Comparison of ENCODE assay signal across 8 cellular contexts in genomic region chr14:104826197-104826857, GRCh38. TPM values are rescaled to one million over a fixed set of nuclear protein-coding genes. Genes with fewer than 3 reads are reported as not detected.
A peak's percentile ranks its signal among the peaks of the same experiment; 100 is the strongest.
DNase-seq lines count a peak whose midpoint lies in the region; ATAC-seq and TF ChIP-seq lines count a peak whose summit lies in the region.

No MANE protein-coding gene starts in this region.

- POLR2A ChIA-PET in IMR-90 (lab: Charles Lee; ENCODE audit: unreplicated experiment) = no interaction called here
- POLR2A ChIA-PET in naive thymus-derived CD8-positive, alpha-beta T cell (lab: Charles Lee) = interaction anchor here (0.7 to 2.6 kb wide), 11 partner anchors 25 to 475 kb away, joined by 3 to 21 read pairs (median 5); partner anchors contain the start of genes ADSS1, SIVA1 and ZBTB42

- no peak overlapping the region for H4K91ac ChIP-seq in IMR-90 (ENCODE audit: insufficient read depth, low read depth, low read length)

- peak overlapping the region; percentile 45; the same call in 1 of the 2 replicates for H3K23ac ChIP-seq in IMR-90 (ENCODE audit: low read depth, low read length)

- H3K14ac ChIP-seq in IMR-90 (replicated peaks; ENCODE audit: low read depth, low read length) = 0 out of 2 replicates have a peak overlapping the region, but pooled peaks have one; percentile 28

- H3K4me3 ChIP-seq in IMR-90 (ENCODE audit: insufficient read depth, low read depth, low read length) (peak overlapping the region; percentile 88), Peyer's patch (peak overlapping the region; percentile 43 to 67 (median 60)), fibroblast of mammary gland (ENCODE audit: control insufficient read depth, low read depth, low read length) (peak overlapping the region; percentile 60)

- H2BK5ac ChIP-seq in IMR-90 (ENCODE audit: low read depth, low read length, poor library complexity, severe bottlenecking) = peak overlapping the region; percentile 55

- 0% methylated on average over 36 of the region's 54 CpGs; no CpG with 5 or more reads in 1 of the 2 experiments for WGBS in IMR-90 (ENCODE audit: extremely low coverage in 2 of 2, insufficient read length in 1 of 2), 2 experiments

- intact Hi-C loops in IMR-90 (cut with micrococcal nuclease) = loop anchor here (1.0 to 5.0 kb wide), 2 partner anchors 41 to 58 kb away; partner anchors contain the start of gene CEP170B

- peak overlapping the region; percentile 94 for H3K4me2 ChIP-seq in IMR-90 (ENCODE audit: low read depth, low read length)

- peak overlapping the region; percentile 99 for H2AFZ ChIP-seq in IMR-90 (replicated peaks; ENCODE audit: low read length, poor library complexity)

- H4K20me1 ChIP-seq in IMR-90 (ENCODE audit: insufficient read depth, low read length) = no peaks in the 10 kb centered on the region

- TF ChIP-seq POLR2A in IMR-90 (IDR thresholded peaks at IDR 0.05; ENCODE audit: low read depth, low read length) = no peak
- peak; percentile 26 to 63 for TF ChIP-seq POLR2A in Peyer's patch (IDR thresholded peaks at IDR 0.05)

- H3K4me1 ChIP-seq in IMR-90 (ENCODE audit: control insufficient read depth, insufficient read depth, low read length) = peaks cover 7% of the 10 kb centered on the region
- peaks cover 4 to 22% (median 15%) of the 10 kb centered on the region in 4 donors for H3K4me1 ChIP-seq in Peyer's patch

- ATAC-seq in GM19463 (IDR thresholded peaks at IDR 0.05; ENCODE audit: unreplicated experiment) (peak; percentile 74), IMR-90 (ENCODE audit: low read depth) (peak; percentile 94)
- ATAC-seq in activated T-cell treated with anti-CD3 and anti-CD28 coated beads, Interleukin-2, amount 50 U/mL, for 72 hours (replicated peaks in 1 of 2) = peak; percentile 90 to 91
- ATAC-seq in naive thymus-derived CD8-positive, alpha-beta T cell = peak; percentile 87 to 89
- ATAC-seq in stimulated activated naive B cell treated with anti-CD40 and anti-IgM and Interleukin-4, amounts not matched to agents 10 μg/mL and 1 μg/mL and 100 μg/mL, for 72 hours (replicated peaks) = peak; percentile 83 to 87

- TF ChIP-seq CTCF in IMR-90 (conservative IDR thresholded peaks at IDR 0.05; ENCODE audit: low read depth, low read length) = peak; percentile 73
- peak; percentile 78 to 98 (median 85) for TF ChIP-seq CTCF in Peyer's patch (IDR thresholded peaks at IDR 0.05)
- peak; percentile 33 for TF ChIP-seq CTCF in fibroblast of mammary gland (conservative IDR thresholded peaks at IDR 0.05; ENCODE audit: control insufficient read depth, insufficient read depth, low read depth, low read length)

- H3K56ac ChIP-seq in IMR-90 (ENCODE audit: extremely low read depth, insufficient read depth, low read length) = no peak overlapping the region

- peak overlapping the region; percentile 32 to 76; a peak in 2 of 4 replicates for H4K8ac ChIP-seq in IMR-90 (ENCODE audit: low read depth in 2 of 2, low read length in 2 of 2)

- no peak overlapping the region for H2BK120ac ChIP-seq in IMR-90 (ENCODE audit: low read depth, low read length)

- no TSS peak for BruUV-seq in IMR-90 (replicated peaks; lab: Mats Ljungman, UMichigan)

- peaks cover 6 to 7% of the 10 kb centered on the region in 2 donors for H3K9me3 Mint-ChIP-seq in activated T-cell treated with anti-CD3 and anti-CD28 coated beads, Interleukin-2, amount 50 U/mL, for 72 hours
- peaks cover 0 to 14% (median 0%) of the 10 kb centered on the region in 9 donors for H3K9me3 Mint-ChIP-seq in naive thymus-derived CD8-positive, alpha-beta T cell
- H3K9me3 Mint-ChIP-seq in stimulated activated naive B cell treated with anti-CD40 and anti-IgM and Interleukin-4, amounts not matched to agents 10 μg/mL and 1 μg/mL and 100 μg/mL, for 72 hours = peaks cover 9 to 13% of the 10 kb centered on the region in 2 donors

- H2BK20ac ChIP-seq in IMR-90 (ENCODE audit: low read depth, low read length) = no peak overlapping the region

- H3K27ac ChIP-seq in IMR-90 (ENCODE audit: insufficient read depth, low read length) (peak overlapping the region; percentile 52; the same call in 1 of the 2 replicates), Peyer's patch (peak overlapping the region; percentile 55 to 89 (median 66))

- peaks cover 5 to 8% of the 10 kb centered on the region in 2 donors for H3K36me3 Mint-ChIP-seq in activated T-cell treated with anti-CD3 and anti-CD28 coated beads, Interleukin-2, amount 50 U/mL, for 72 hours (ENCODE audit: insufficient read depth in 2 of 2)
- H3K36me3 Mint-ChIP-seq in naive thymus-derived CD8-positive, alpha-beta T cell = no peaks in the 10 kb centered on the region
- peaks cover 7% of the 10 kb centered on the region in 2 donors for H3K36me3 Mint-ChIP-seq in stimulated activated naive B cell treated with anti-CD40 and anti-IgM and Interleukin-4, amounts not matched to agents 10 μg/mL and 1 μg/mL and 100 μg/mL, for 72 hours

- peak overlapping the region; percentile 74 for H3K9ac ChIP-seq in IMR-90 (ENCODE audit: low read depth, low read length)

- H4K5ac ChIP-seq in IMR-90 (ENCODE audit: low read depth, low read length) = no peak overlapping the region

- CTCF ChIA-PET in IMR-90 (lab: Yijun Ruan, JAX) = interaction anchor here (0.5 to 1.1 kb wide), 8 partner anchors 16 to 110 kb away, joined by 3 to 4 read pairs (median 4); partner anchors contain the start of gene ZBTB42

- peak; percentile 52 for TF ChIP-seq RAD21 in IMR-90 (IDR thresholded peaks at IDR 0.05; ENCODE audit: low read length)

- dilution Hi-C loops in IMR-90 (cut with HindIII; ENCODE audit: low sequenced_read_pairs, unreplicated experiment) = no loop called here

- no peaks in the 10 kb centered on the region for H3K36me3 ChIP-seq in IMR-90 (ENCODE audit: control insufficient read depth, insufficient read depth, low read length)
- H3K36me3 ChIP-seq in Peyer's patch = no peaks in the 10 kb centered on the region

- no peak overlapping the region; the same call in 2 of the 3 replicates for H2BK15ac ChIP-seq in IMR-90 (ENCODE audit: low read depth, low read length)

- peak overlapping the region; percentile 4 for H2AK9ac ChIP-seq in IMR-90 (replicated peaks; ENCODE audit: low read depth, low read length, poor library complexity)

- no peak overlapping the region for H3K27ac Mint-ChIP-seq in activated T-cell treated with anti-CD3 and anti-CD28 coated beads, Interleukin-2, amount 50 U/mL, for 72 hours
- peak overlapping the region in 2 of 10 donors; percentile 37 to 94 for H3K27ac Mint-ChIP-seq in naive thymus-derived CD8-positive, alpha-beta T cell
- no peak overlapping the region for H3K27ac Mint-ChIP-seq in stimulated activated naive B cell treated with anti-CD40 and anti-IgM and Interleukin-4, amounts not matched to agents 10 μg/mL and 1 μg/mL and 100 μg/mL, for 72 hours

- in situ Hi-C loops in IMR-90 (cut with MboI; ENCODE audit: low sequenced_read_pairs) = no loop called here

- no peak overlapping the region for H3K18ac ChIP-seq in IMR-90 (ENCODE audit: low read depth, low read length)

- no peak overlapping the region; the same call in 1 of the 2 replicates for H2AK5ac ChIP-seq in IMR-90 (ENCODE audit: low read depth, low read length)

- H3K9me3 ChIP-seq in IMR-90 (ENCODE audit: control insufficient read depth, insufficient read depth, low read length) = no peaks in the 10 kb centered on the region
- no peaks in the 10 kb centered on the region for H3K9me3 ChIP-seq in Peyer's patch

- peaks cover 15% of the 10 kb centered on the region for H3K4me1 Mint-ChIP-seq in activated T-cell treated with anti-CD3 and anti-CD28 coated beads, Interleukin-2, amount 50 U/mL, for 72 hours (ENCODE audit: low read depth)
- peaks cover 10 to 24% (median 22%) of the 10 kb centered on the region in 4 donors for H3K4me1 Mint-ChIP-seq in naive thymus-derived CD8-positive, alpha-beta T cell
- H3K4me1 Mint-ChIP-seq in stimulated activated naive B cell treated with anti-CD40 and anti-IgM and Interleukin-4, amounts not matched to agents 10 μg/mL and 1 μg/mL and 100 μg/mL, for 72 hours = peaks cover 24 to 42% of the 10 kb centered on the region in 2 donors

- peak overlapping the region; percentile 89 to 91 for H3K4me3 Mint-ChIP-seq in activated T-cell treated with anti-CD3 and anti-CD28 coated beads, Interleukin-2, amount 50 U/mL, for 72 hours
- H3K4me3 Mint-ChIP-seq in naive thymus-derived CD8-positive, alpha-beta T cell = peak overlapping the region; percentile 78 to 95 (median 87)
- H3K4me3 Mint-ChIP-seq in stimulated activated naive B cell treated with anti-CD40 and anti-IgM and Interleukin-4, amounts not matched to agents 10 μg/mL and 1 μg/mL and 100 μg/mL, for 72 hours = peak overlapping the region; percentile 88

- DNase-seq in C1 segment of cervical spinal cord (lab: John Stamatoyannopoulos, UW) (peak; percentile 38 to 93 (median 81)), IMR-90 (peak; percentile 60), Peyer's patch (peak; percentile 86 to 98 (median 96)), fibroblast of mammary gland (ENCODE audit: low read depth) (peak; percentile 62)
- DNase-seq in activated T-cell treated with anti-CD3 and anti-CD28 coated beads, Interleukin-2, amount 50 U/mL, for 72 hours = peak; percentile 95 to 98
- DNase-seq in naive thymus-derived CD8-positive, alpha-beta T cell = peak; percentile 85 to 100 (median 95)
- peak; percentile 81 for DNase-seq in stimulated activated naive B cell treated with anti-CD40 and anti-IgM and Interleukin-4, amounts not matched to agents 10 μg/mL and 1 μg/mL and 100 μg/mL, for 72 hours

- H3K4ac ChIP-seq in IMR-90 (ENCODE audit: low read depth, low read length) = 0 out of 2 replicates have a peak overlapping the region, but pooled peaks have one; percentile 52

- H3K27me3 Mint-ChIP-seq in activated T-cell treated with anti-CD3 and anti-CD28 coated beads, Interleukin-2, amount 50 U/mL, for 72 hours (ENCODE audit: low read depth) = peaks cover 20% of the 10 kb centered on the region
- H3K27me3 Mint-ChIP-seq in naive thymus-derived CD8-positive, alpha-beta T cell = peaks cover 0 to 8% (median 0%) of the 10 kb centered on the region in 5 donors
- H3K27me3 Mint-ChIP-seq in stimulated activated naive B cell treated with anti-CD40 and anti-IgM and Interleukin-4, amounts not matched to agents 10 μg/mL and 1 μg/mL and 100 μg/mL, for 72 hours = peaks cover 21 to 33% of the 10 kb centered on the region in 2 donors

- no peaks in the 10 kb centered on the region; the same call in 1 of the 2 replicates for H3K27me3 ChIP-seq in IMR-90 (ENCODE audit: control insufficient read depth, insufficient read depth, low read length)
- no peaks in the 10 kb centered on the region for H3K27me3 ChIP-seq in Peyer's patch

- H3K79me1 ChIP-seq in IMR-90 (ENCODE audit: low read depth in 1 of 2, low read length in 2 of 2) = 0 out of 4 replicates have a peak, but pooled peaks cover 0 to 3% of the 10 kb centered on the region in 2 experiments

- peaks cover 3% of the 10 kb centered on the region; the same call in 1 of the 2 replicates for H3K9me1 ChIP-seq in IMR-90 (ENCODE audit: insufficient read depth, low read length)

RNA-seq across cellular contexts. Expression of gene ZBTB42, which starts 25.4 kb away (rescaled TPM):
- total RNA-seq in IMR-90 (2012; rRNA removed) (1.1 and 1.3 TPM in 2 replicates), Peyer's patch (10 to 100 TPM in 2 of 4 donors, 1 to 10 TPM in 2; 2.5 to 14.7 (median 10.9) TPM)
- polyA plus RNA-seq in IMR-90 (2012; rRNA removed) = 2.3 and 3.6 TPM in 2 replicates
- 1.7 and 3.3 TPM in 2 replicates for polyA plus RNA-seq in IMR-90 (2012; cell fraction: cytosol; rRNA removed)
- polyA plus RNA-seq in IMR-90 (2012; cell fraction: nucleus; rRNA removed; ENCODE audit: low replicate concordance) = 1.2 and 2.1 TPM in 2 replicates
- 1 to 10 TPM; 2.5 to 3.0 TPM for total RNA-seq in activated T-cell treated with anti-CD3 and anti-CD28 coated beads, Interleukin-2, amount 50 U/mL, for 72 hours
- 1 to 10 TPM; 8.6 to 9.6 TPM for total RNA-seq in naive thymus-derived CD8-positive, alpha-beta T cell
- 1 to 10 TPM; 1.0 to 1.8 (median 1.6) TPM for polyA plus RNA-seq in naive thymus-derived CD8-positive, alpha-beta T cell

RNA-seq across cellular contexts. Expression of gene AKT1, which starts 30.8 kb away (rescaled TPM):
- total RNA-seq in IMR-90 (2012; rRNA removed) (182 and 193 TPM in 2 replicates), Peyer's patch (100 to 1,000 TPM in 2 of 4 donors, 10 to 100 TPM in 2; 85.6 to 259 (median 111) TPM)
- polyA plus RNA-seq in IMR-90 (2012; rRNA removed) = 221 and 242 TPM in 2 replicates
- 248 and 535 TPM in 2 replicates for polyA plus RNA-seq in IMR-90 (2012; cell fraction: cytosol; rRNA removed)
- polyA plus RNA-seq in IMR-90 (2012; cell fraction: nucleus; rRNA removed; ENCODE audit: low replicate concordance) = 317 and 551 TPM in 2 replicates
- 100 to 1,000 TPM in 1 of 2 donors, 10 to 100 TPM in 1; 98.0 to 113 TPM for total RNA-seq in activated T-cell treated with anti-CD3 and anti-CD28 coated beads, Interleukin-2, amount 50 U/mL, for 72 hours
- total RNA-seq in naive thymus-derived CD8-positive, alpha-beta T cell = 10 to 100 TPM; 88.9 to 95.7 TPM
- polyA plus RNA-seq in naive thymus-derived CD8-positive, alpha-beta T cell = 10 to 100 TPM in 2 of 3 donors, 1 to 10 TPM in 1; 8.9 to 33.4 (median 23.1) TPM

RNA-seq across cellular contexts. Expression of gene CEP170B, which starts 38.7 kb away (rescaled TPM):
- total RNA-seq in IMR-90 (2012; rRNA removed) = 3.6 and 4.2 TPM in 2 replicates
- polyA plus RNA-seq in IMR-90 (2012; rRNA removed) = 13.1 and 17.5 TPM in 2 replicates
- polyA plus RNA-seq in IMR-90 (2012; cell fraction: cytosol; rRNA removed) = 8.0 and 13.1 TPM in 2 replicates
- 67.5 and 145 TPM in 2 replicates for polyA plus RNA-seq in IMR-90 (2012; cell fraction: nucleus; rRNA removed; ENCODE audit: low replicate concordance)
- 100 to 1,000 TPM in 1 of 4 donors, 10 to 100 TPM in 3; 42.1 to 112 (median 83.8) TPM for total RNA-seq in Peyer's patch
- total RNA-seq in activated T-cell treated with anti-CD3 and anti-CD28 coated beads, Interleukin-2, amount 50 U/mL, for 72 hours = 1 to 10 TPM; 6.1 to 7.9 TPM
- total RNA-seq in naive thymus-derived CD8-positive, alpha-beta T cell = 1 to 10 TPM; 4.6 to 4.8 TPM
- under 1 TPM in 2 of 3 donors, not detected in 1; 0.03 to 0.05 TPM for polyA plus RNA-seq in naive thymus-derived CD8-positive, alpha-beta T cell

Comparison
In these comparisons a context has a peak if more than half of its experiments do, and no peak if none do; other contexts are left out.
1. Peak in every context shown above with its lines: DNase-seq, ATAC-seq, H3K4me3 ChIP-seq and H3K27ac ChIP-seq.
2. CTCF ChIP-seq: peak in every context shown above with its lines; median percentile 85 in Peyer's patch; 73 in IMR-90; 33 in fibroblast of mammary gland.